In genomic region chr15:29612096-29612495, GRCh38 we compare ENCODE assay signal across 13 cellular contexts.
DNase-seq lines count a peak whose midpoint lies in the region; ATAC-seq and TF ChIP-seq lines count a peak whose summit lies in the region.
"Had no signal": no experiment of that assay in that cellular context is flagged by ENCODE, and none has a peak within 500 bp of the region (broad histone marks: within the 10 kb centered on the region; RNA-seq: fewer than 3 reads in every experiment).

No MANE protein-coding gene starts in this region.

- H3K4me1 ChIP-seq in HUES64 (ENCODE audit: insufficient read depth, low read length) (peaks cover 27% of the 10 kb centered on the region), endodermal cell (ENCODE audit: control insufficient read depth, insufficient read depth, low read length) (no peaks in the 10 kb centered on the region), left lung (no peaks in the 10 kb centered on the region)
- H3K4me1 ChIP-seq in CD4-positive, alpha-beta memory T cell (ENCODE audit: insufficient read depth, low read length), result no peaks in the 10 kb centered on the region

- H3K9ac ChIP-seq in HUES64 (ENCODE audit: low read depth, low read length) (no peak overlapping the region), endodermal cell (ENCODE audit: extremely low read depth, low read length, poor library complexity, severe bottlenecking) (no peak overlapping the region)

- H3K4me3 ChIP-seq in HUES64 (ENCODE audit: low read length) (no peak overlapping the region), endodermal cell (ENCODE audit: low read length) (no peak overlapping the region), left lung (no peak overlapping the region)
- H3K4me3 ChIP-seq in CD4-positive, alpha-beta memory T cell (ENCODE audit: low read length in 2 of 2), result no peak overlapping the region

- TF ChIP-seq CTCF in AG09319 (IDR thresholded peaks at IDR 0.05; ENCODE audit: low read depth, low read length), result no peak
- no peak for TF ChIP-seq CTCF in endodermal cell (conservative IDR thresholded peaks at IDR 0.05)
- no peak for TF ChIP-seq CTCF in mesothelial cell of epicardium (IDR thresholded peaks at IDR 0.05; ENCODE audit: unreplicated experiment)
- TF ChIP-seq CTCF in left lung (IDR thresholded peaks at IDR 0.05), result no peak

- 51% methylated on average over 6 of the region's 6 CpGs for WGBS in HUES64
- WGBS in endodermal cell (ENCODE audit: insufficient coverage in 1 of 2, insufficient read length in 1 of 2), 2 experiments, result 76 to 95% methylated on average over 1 to 6 of the region's 6 CpGs

- H3K36me3 ChIP-seq in HUES64 (ENCODE audit: insufficient read depth, low read length) (no peaks in the 10 kb centered on the region), endodermal cell (ENCODE audit: control insufficient read depth, insufficient read depth, low read length) (no peaks in the 10 kb centered on the region), left lung (no peaks in the 10 kb centered on the region)
- no peaks in the 10 kb centered on the region for H3K36me3 ChIP-seq in CD4-positive, alpha-beta memory T cell (ENCODE audit: insufficient read depth, low read length)

- H3K27me3 Mint-ChIP-seq in endodermal cell (ENCODE audit: insufficient read depth) (peaks cover 8% of the 10 kb centered on the region), mesothelial cell of epicardium (ENCODE audit: low read depth) (peaks cover 21% of the 10 kb centered on the region)
- peaks cover 7% of the 10 kb centered on the region in 2 donors for H3K27me3 Mint-ChIP-seq in CD4-positive, alpha-beta memory T cell

- intact Hi-C loops in left lung (cut with DNase I), result no loop called here
- intact Hi-C loops in CD4-positive, alpha-beta memory T cell (cut with micrococcal nuclease), result no loop called here

- H3K27ac ChIP-seq in HUES64 (ENCODE audit: low read depth, low read length), result peak overlapping the region; percentile 42
- no peak overlapping the region for H3K27ac ChIP-seq in endodermal cell (ENCODE audit: low read depth, low read length)
- H3K27ac ChIP-seq in left lung, result no peak overlapping the region
- H3K27ac ChIP-seq in CD4-positive, alpha-beta memory T cell (ENCODE audit: low read depth, low read length), result no peak overlapping the region

- DNase-seq in AG09319 (ENCODE audit: extremely low read depth, low read depth) (peak; percentile 10), endodermal cell (peak; percentile 71), mesothelial cell of epicardium (ENCODE audit: low spot score in 2 of 2, unreplicated experiment in 2 of 2) (no peak), left lung (no peak)
- no peak for DNase-seq in CD4-positive, alpha-beta memory T cell
- DNase-seq: CD8-positive, alpha-beta memory T cell; NCI-H1930; stimulated activated CD4-positive, alpha-beta T cell treated with anti-CD3 and anti-CD28 coated beads, Interleukin-1b, Interleukin-23, amount 100 ng/mL, for 48 hours had no signal

- H3K4me3 Mint-ChIP-seq in endodermal cell (no peak overlapping the region), mesothelial cell of epicardium (no peak overlapping the region)
- H3K4me3 Mint-ChIP-seq in CD4-positive, alpha-beta memory T cell, result no peak overlapping the region
- H3K4me3 Mint-ChIP-seq: activated naive CD8-positive, alpha-beta T cell; CD8-positive, alpha-beta memory T cell; T-helper 1 cell treated with Interleukin-12 subunit alpha and Interleukin-12 subunit beta and Interleukin-4 antibody, amounts not matched to agents 30 μg/mL and 1 μg/mL, for 36 hours had no signal

- H3K36me3 Mint-ChIP-seq in endodermal cell (ENCODE audit: low read depth), result no peaks in the 10 kb centered on the region
- no peaks in the 10 kb centered on the region for H3K36me3 Mint-ChIP-seq in mesothelial cell of epicardium
- no peaks in the 10 kb centered on the region for H3K36me3 Mint-ChIP-seq in CD4-positive, alpha-beta memory T cell
- H3K36me3 Mint-ChIP-seq: activated naive CD8-positive, alpha-beta T cell; CD8-positive, alpha-beta memory T cell had no signal

- ATAC-seq in left lung (no peak), HG03108 (IDR thresholded peaks at IDR 0.05; ENCODE audit: unreplicated experiment) (no peak), HG03280 (IDR thresholded peaks at IDR 0.05; ENCODE audit: unreplicated experiment) (no peak)

- no peaks in the 10 kb centered on the region for H3K27me3 ChIP-seq in HUES64 (ENCODE audit: insufficient read depth, low read length)
- H3K27me3 ChIP-seq in endodermal cell (ENCODE audit: control insufficient read depth, insufficient read depth, low read length, poor library complexity, severe bottlenecking), result no peaks in the 10 kb centered on the region
- H3K27me3 ChIP-seq in left lung, result peaks cover 0 to 14% of the 10 kb centered on the region in 2 donors
- no peaks in the 10 kb centered on the region for H3K27me3 ChIP-seq in CD4-positive, alpha-beta memory T cell (ENCODE audit: insufficient read depth, low read length)

- H3K4me1 Mint-ChIP-seq in endodermal cell (peaks cover 26% of the 10 kb centered on the region), mesothelial cell of epicardium (peaks cover 14% of the 10 kb centered on the region)
- no peaks in the 10 kb centered on the region for H3K4me1 Mint-ChIP-seq in CD4-positive, alpha-beta memory T cell
- H3K4me1 Mint-ChIP-seq: CD8-positive, alpha-beta memory T cell had no signal

- H3K9me3 ChIP-seq in HUES64 (ENCODE audit: insufficient read depth, low read depth, low read length) (no peaks in the 10 kb centered on the region), endodermal cell (ENCODE audit: control insufficient read depth, low read length) (no peaks in the 10 kb centered on the region), left lung (no peaks in the 10 kb centered on the region)
- no peaks in the 10 kb centered on the region for H3K9me3 ChIP-seq in CD4-positive, alpha-beta memory T cell (ENCODE audit: control insufficient read depth in 1 of 2, low read length in 2 of 2)

- no peak overlapping the region for H3K27ac Mint-ChIP-seq in endodermal cell
- peak overlapping the region; percentile 35 for H3K27ac Mint-ChIP-seq in mesothelial cell of epicardium
- no peak overlapping the region for H3K27ac Mint-ChIP-seq in CD4-positive, alpha-beta memory T cell
- H3K27ac Mint-ChIP-seq: activated naive CD8-positive, alpha-beta T cell; T-helper 1 cell treated with Interleukin-12 subunit alpha and Interleukin-12 subunit beta and Interleukin-4 antibody, amounts not matched to agents 30 μg/mL and 1 μg/mL, for 36 hours had no signal

- H3K9me3 Mint-ChIP-seq in endodermal cell (no peaks in the 10 kb centered on the region), mesothelial cell of epicardium (peaks cover 4% of the 10 kb centered on the region)
- peaks cover 0 to 8% (median 0%) of the 10 kb centered on the region in 8 donors for H3K9me3 Mint-ChIP-seq in CD4-positive, alpha-beta memory T cell
- H3K9me3 Mint-ChIP-seq: T-helper 1 cell treated with Interleukin-12 subunit alpha and Interleukin-12 subunit beta and Interleukin-4 antibody, amounts not matched to agents 30 μg/mL and 1 μg/mL, for 36 hours had no signal

- CTCF ChIA-PET in CD4-positive, alpha-beta memory T cell (lab: Charles Lee; ENCODE audit: partially characterized antibody), result no interaction called here

- POLR2A ChIA-PET in CD4-positive, alpha-beta memory T cell (lab: Charles Lee; ENCODE audit: partially characterized antibody), result no interaction called here

Comparison
In these comparisons a context has a peak if more than half of its experiments do, and no peak if none do; other contexts are left out.
1. DNase-seq: peak in AG09319 (single experiment) and endodermal cell (single experiment); none in mesothelial cell of epicardium (0 of 2), left lung (0 of 2) and CD4-positive, alpha-beta memory T cell (0 of 5).